Comparison of ENCODE assay signal across 20 cellular contexts in the genomic region with DNA sequence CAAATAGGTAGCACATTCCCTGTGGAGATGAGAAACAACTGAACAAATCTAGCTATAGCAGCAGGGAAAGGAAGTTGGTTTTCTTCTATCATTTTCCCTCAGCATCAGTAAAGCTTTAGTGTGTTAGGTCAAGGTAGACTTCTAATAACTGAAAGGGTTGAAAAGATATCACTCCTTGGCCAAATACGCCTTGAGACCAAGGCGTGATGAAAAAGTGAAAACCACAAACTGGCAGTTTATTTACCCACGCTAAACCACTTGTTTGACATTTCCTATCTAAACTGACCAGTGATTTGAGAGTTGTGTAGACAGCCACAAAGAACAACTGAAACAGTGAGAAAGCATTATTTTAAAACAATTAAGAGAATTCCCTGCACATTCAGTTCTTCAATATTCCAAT.
"Had no signal": no experiment of that assay in that cellular context is flagged by ENCODE, and none has a peak within 500 bp of the region (broad histone marks: within the 10 kb centered on the region; RNA-seq: fewer than 3 reads in every experiment).

No MANE protein-coding gene starts in this region.

- H3K4me1 ChIP-seq: esophagus squamous epithelium, lower lobe of right lung, thyroid gland had no signal

- H3K27me3 Mint-ChIP-seq: memory B cell, type B pancreatic cell had no signal

- H3K27me3 ChIP-seq: esophagus squamous epithelium, gastroesophageal sphincter, right atrium auricular region, suprapubic skin, thyroid gland had no signal

- H3K9me3 Mint-ChIP-seq: memory B cell, type B pancreatic cell had no signal

- DNase-seq: dermis blood vessel endothelial cell; esophagus squamous epithelium; foreskin fibroblast; glutamatergic neuron; left ventricle myocardium inferior; lower lobe of right lung; natural killer cell; stimulated activated CD4-positive, alpha-beta T cell treated with anti-CD3 and anti-CD28 coated beads, Interleukin-2, amount 100 ng/mL, for 48 hours; stimulated activated naive CD8-positive, alpha-beta T cell treated with anti-CD3 and anti-CD28 coated beads, Interleukin-15, Interleukin-2, amounts not matched to agents 100 U/mL and 50 U/mL, for 24 hours; thyroid gland had no signal

- H3K4me3 Mint-ChIP-seq: memory B cell, mesothelial cell of epicardium, natural killer cell, neural crest cell, type B pancreatic cell had no signal

- H3K4me1 Mint-ChIP-seq: memory B cell had no signal

- FAIRE-seq: keratinocyte, urothelium cell line had no signal

- H3K36me3 Mint-ChIP-seq: mesothelial cell of epicardium, natural killer cell, type B pancreatic cell had no signal

- H3K4me2 ChIP-seq: smooth muscle cell had no signal

- H3K27ac ChIP-seq: esophagus squamous epithelium, gastroesophageal sphincter, left ventricle myocardium inferior, lower lobe of right lung, right atrium auricular region, suprapubic skin, thyroid gland had no signal

- H3K27ac Mint-ChIP-seq: memory B cell, natural killer cell, type B pancreatic cell had no signal

- ATAC-seq: gastroesophageal sphincter; lower lobe of right lung; natural killer cell; stimulated activated naive CD8-positive, alpha-beta T cell treated with anti-CD3 and anti-CD28 coated beads, Interleukin-15, Interleukin-2, amounts not matched to agents 100 U/mL and 50 U/mL, for 24 hours had no signal

- H3K4me3 ChIP-seq: esophagus squamous epithelium, gastroesophageal sphincter, left ventricle myocardium inferior, lower lobe of right lung, right atrium auricular region, smooth muscle cell, suprapubic skin, thyroid gland had no signal

- H3K9me3 ChIP-seq: gastroesophageal sphincter, right atrium auricular region, suprapubic skin, thyroid gland had no signal

- H3K36me3 ChIP-seq: esophagus squamous epithelium, gastroesophageal sphincter, left ventricle myocardium inferior, lower lobe of right lung, right atrium auricular region, suprapubic skin, thyroid gland had no signal
